In genomic region chr3:66475386-66476020, GRCh38 we compare ENCODE assay signal across 10 cellular contexts. TPM values are rescaled to one million over a fixed set of nuclear protein-coding genes. Genes with fewer than 3 reads are reported as not detected.
A peak's percentile ranks its signal among the peaks of the same experiment; 100 is the strongest.
DNase-seq lines count a peak whose midpoint lies in the region; ATAC-seq and TF ChIP-seq lines count a peak whose summit lies in the region.
"Had no signal": no experiment of that assay in that cellular context is flagged by ENCODE, and none has a peak within 500 bp of the region (broad histone marks: within the 10 kb centered on the region; RNA-seq: fewer than 3 reads in every experiment).

No MANE protein-coding gene starts in this region.

- H2AFZ ChIP-seq in hepatocyte = no peak overlapping the region

- no peak overlapping the region for H3K4me3 ChIP-seq in HEK293 (ENCODE audit: low read depth, low read length)
- no peak overlapping the region for H3K4me3 ChIP-seq in hepatocyte
- H3K4me3 ChIP-seq in stomach = no peak overlapping the region
- H3K4me3 ChIP-seq: coronary artery, SJSA1 had no signal

- no peak for TF ChIP-seq EP300 in stomach (IDR thresholded peaks at IDR 0.05)

- H3K27ac ChIP-seq in HEK293 (ENCODE audit: extremely low read depth, low read depth, low read length) (no peak overlapping the region), hepatocyte (no peak overlapping the region), stomach (peak overlapping the region; percentile 53 to 96 (median 73))
- H3K27ac ChIP-seq: SJSA1 had no signal

- ATAC-seq in GM18858 (IDR thresholded peaks at IDR 0.05; ENCODE audit: unreplicated experiment) = no peak

- H3K9me3 ChIP-seq in HEK293 (ENCODE audit: control insufficient read depth, insufficient read depth, low read depth, low read length) = no peaks in the 10 kb centered on the region
- no peaks in the 10 kb centered on the region for H3K9me3 ChIP-seq in hepatocyte (ENCODE audit: low read depth)
- H3K9me3 ChIP-seq in stomach = no peaks in the 10 kb centered on the region
- H3K9me3 ChIP-seq: SJSA1 had no signal

- H3K36me3 ChIP-seq in HEK293 (ENCODE audit: control insufficient read depth in 2 of 2, insufficient read depth in 1 of 2, low read length in 2 of 2) = no peaks in the 10 kb centered on the region
- H3K36me3 ChIP-seq in hepatocyte (replicated peaks; ENCODE audit: insufficient read depth, low read depth) = no peaks in the 10 kb centered on the region
- H3K36me3 ChIP-seq in stomach = no peaks in the 10 kb centered on the region
- H3K36me3 ChIP-seq: SJSA1 had no signal

- peaks cover 21% of the 10 kb centered on the region for H3K4me1 ChIP-seq in HEK293 (ENCODE audit: control insufficient read depth, insufficient read depth, low read length)
- H3K4me1 ChIP-seq in hepatocyte (ENCODE audit: insufficient read depth) = peaks cover 48% of the 10 kb centered on the region
- peaks cover 80 to 100% (median 97%) of the 10 kb centered on the region in 4 donors for H3K4me1 ChIP-seq in stomach

- DNase-seq in NCI-H2171 treated with DMSO at 0.1 percent for 48 hours (lab: John Stamatoyannopoulos, UW) (peak; percentile 49), hepatocyte (ENCODE audit: low spot score) (no peak), stomach (no peak), NCI-H1436 treated with DMSO at 0.1 percent for 48 hours (lab: John Stamatoyannopoulos, UW) (no peak), DMS79 treated with DMSO at 0.1 percent for 48 hours (lab: John Stamatoyannopoulos, UW) (no peak)
- DNase-seq: activated CD4-positive, alpha-beta memory T cell treated with anti-CD3 and anti-CD28 coated beads for 36 hours had no signal

- no peak for TF ChIP-seq CTCF in HEK293 (tag by site-specific recombination; IDR thresholded peaks at IDR 0.05)
- no peak for TF ChIP-seq CTCF in hepatocyte (IDR thresholded peaks at IDR 0.05; ENCODE audit: poor library complexity)
- no peak for TF ChIP-seq CTCF in stomach (IDR thresholded peaks at IDR 0.05)

- WGBS in hepatocyte (ENCODE audit: low lambda C conversion rate, missing lambda C conversion rate) = 69% methylated on average over 9 of the region's 9 CpGs
- 29 to 54% (median 36%) methylated on average over 9 of the region's 9 CpGs for WGBS in stomach, 5 donors

- no peaks in the 10 kb centered on the region for H4K20me1 ChIP-seq in hepatocyte (ENCODE audit: insufficient read depth, poor library complexity, severe bottlenecking)

- H3K9me2 ChIP-seq in hepatocyte (replicated peaks; ENCODE audit: insufficient read depth) = no peaks in the 10 kb centered on the region

- peaks cover 57% of the 10 kb centered on the region for H3K79me2 ChIP-seq in hepatocyte

- POLR2A ChIA-PET in HEK293 (lab: Yijun Ruan, JAX) = no interaction called here

- H3K27me3 ChIP-seq in hepatocyte (no peaks in the 10 kb centered on the region), stomach (no peaks in the 10 kb centered on the region)
- H3K27me3 ChIP-seq: SJSA1 had no signal

- CTCF ChIA-PET in HEK293 (lab: Yijun Ruan, JAX) = no interaction called here

- no peak for TF ChIP-seq POLR2A in stomach (IDR thresholded peaks at IDR 0.05)

- intact Hi-C loops in stomach (cut with DNase I; ENCODE audit: low total_unique reads) = no loop called here

- peak overlapping the region; percentile 9 for H3K4me2 ChIP-seq in hepatocyte

TF ChIP-seq in HEK293, 187 proteins besides CTCF, POLR2A, EP300 and RAD21:
- TF ChIP-seq SCRT1 (tag by site-specific recombination; IDR thresholded peaks at IDR 0.05; ENCODE audit: borderline replicate concordance) (no peak), ZNF341 (tag by site-specific recombination; IDR thresholded peaks at IDR 0.05; ENCODE audit: low read depth) (peak; percentile 63)

RNA-seq across cellular contexts. Expression of gene LRIG1, which starts 25.3 kb away (rescaled TPM):
- total RNA-seq in hepatocyte = 12.5 and 13.3 TPM in 2 replicates
- 8.2 and 8.7 TPM in 2 replicates for polyA plus RNA-seq in hepatocyte
- total RNA-seq in stomach = 100 to 1,000 TPM in 3 of 5 donors, 10 to 100 TPM in 2; 85.8 to 278 (median 101) TPM
- 10 to 100 TPM; 20.2 to 31.5 (median 21.2) TPM for polyA plus RNA-seq in stomach

Comparison
In these comparisons a context has a peak if more than half of its experiments do, and no peak if none do; other contexts are left out.
1. H3K27ac ChIP-seq: peak in stomach (5 of 5); none in HEK293 (single experiment) and hepatocyte (single experiment).